In genomic region chrX:122113896-122114295, GRCh38 we compare ENCODE assay signal across 27 cellular contexts.
"Had no signal": no experiment of that assay in that cellular context is flagged by ENCODE, and none has a peak within 500 bp of the region (broad histone marks: within the 10 kb centered on the region; RNA-seq: fewer than 3 reads in every experiment).

No MANE protein-coding gene starts in this region.

- H3K36me3 Mint-ChIP-seq: natural killer cell; neural progenitor cell; stimulated activated effector memory CD8-positive, alpha-beta T cell treated with anti-CD3 and anti-CD28 coated beads, Interleukin-12 subunit alpha, Interleukin-12 subunit beta, amount 100 ng/mL, for 72 hours; stimulated activated naive B cell treated with anti-CD40 and anti-IgM and Interleukin-4, amounts not matched to agents 10 μg/mL and 1 μg/mL and 100 μg/mL, for 72 hours had no signal

- ATAC-seq: natural killer cell; psoas muscle; right cardiac atrium; right lobe of liver; stimulated activated effector memory CD8-positive, alpha-beta T cell treated with anti-CD3 and anti-CD28 coated beads, Interleukin-12 subunit alpha, Interleukin-12 subunit beta, amount 100 ng/mL, for 72 hours; stimulated activated naive B cell treated with anti-CD40 and anti-IgM and Interleukin-4, amounts not matched to agents 10 μg/mL and 1 μg/mL and 100 μg/mL, for 72 hours had no signal

- H3K4me1 Mint-ChIP-seq: natural killer cell; stimulated activated effector memory CD8-positive, alpha-beta T cell treated with anti-CD3 and anti-CD28 coated beads, Interleukin-12 subunit alpha, Interleukin-12 subunit beta, amount 100 ng/mL, for 72 hours; stimulated activated naive B cell treated with anti-CD40 and anti-IgM and Interleukin-4, amounts not matched to agents 10 μg/mL and 1 μg/mL and 100 μg/mL, for 72 hours had no signal

- H3K4me2 ChIP-seq: neural progenitor cell had no signal

- H3K36me3 ChIP-seq: neural progenitor cell, ovary, right lobe of liver, sigmoid colon, stomach, thoracic aorta, thyroid gland, tibial nerve, upper lobe of left lung, vagina had no signal

- H3K27me3 Mint-ChIP-seq: progenitor cell of endocrine pancreas; stimulated activated naive B cell treated with anti-CD40 and anti-IgM and Interleukin-4, amounts not matched to agents 10 μg/mL and 1 μg/mL and 100 μg/mL, for 72 hours; stimulated activated naive CD8-positive, alpha-beta T cell treated with anti-CD3 and anti-CD28 coated beads, Interleukin-15, Interleukin-2, amounts not matched to agents 100 ng/mL and 50 ng/mL, for 24 hours had no signal

- H3K9ac ChIP-seq: neural progenitor cell, parathyroid adenoma had no signal

- H3K27ac ChIP-seq: neural progenitor cell, ovary, parathyroid adenoma, psoas muscle, right lobe of liver, sigmoid colon, stomach, thoracic aorta, thyroid gland, tibial nerve, upper lobe of left lung, vagina had no signal

- H3K27me3 ChIP-seq: neural progenitor cell, ovary, right lobe of liver, sigmoid colon, stomach, thyroid gland, tibial nerve, upper lobe of left lung, vagina had no signal

- H3K4me1 ChIP-seq: parathyroid adenoma, psoas muscle, right lobe of liver, sigmoid colon, stomach, thyroid gland, tibial nerve, upper lobe of left lung, vagina had no signal

- H3K27ac Mint-ChIP-seq: natural killer cell; neural progenitor cell; progenitor cell of endocrine pancreas; stimulated activated effector memory CD8-positive, alpha-beta T cell treated with anti-CD3 and anti-CD28 coated beads, Interleukin-12 subunit alpha, Interleukin-12 subunit beta, amount 100 ng/mL, for 72 hours; stimulated activated naive B cell treated with anti-CD40 and anti-IgM and Interleukin-4, amounts not matched to agents 10 μg/mL and 1 μg/mL and 100 μg/mL, for 72 hours; stimulated activated naive CD8-positive, alpha-beta T cell treated with anti-CD3 and anti-CD28 coated beads, Interleukin-15, Interleukin-2, amounts not matched to agents 100 ng/mL and 50 ng/mL, for 24 hours had no signal

- H3K4me3 Mint-ChIP-seq: natural killer cell; neural progenitor cell; stimulated activated effector memory CD8-positive, alpha-beta T cell treated with anti-CD3 and anti-CD28 coated beads, Interleukin-12 subunit alpha, Interleukin-12 subunit beta, amount 100 ng/mL, for 72 hours; stimulated activated naive B cell treated with anti-CD40 and anti-IgM and Interleukin-4, amounts not matched to agents 10 μg/mL and 1 μg/mL and 100 μg/mL, for 72 hours; stimulated activated naive CD8-positive, alpha-beta T cell treated with anti-CD3 and anti-CD28 coated beads, Interleukin-15, Interleukin-2, amounts not matched to agents 100 ng/mL and 50 ng/mL, for 24 hours had no signal

- H3K4me3 ChIP-seq: neural progenitor cell, ovary, psoas muscle, right lobe of liver, sigmoid colon, stomach, thoracic aorta, thyroid gland, tibial nerve, upper lobe of left lung, vagina had no signal

- H3K9me3 ChIP-seq: ovary, psoas muscle, right lobe of liver, sigmoid colon, stomach, thoracic aorta, thyroid gland, upper lobe of left lung, vagina had no signal

- DNase-seq: natural killer cell; occipital lobe; ovary; posterior cingulate gyrus; psoas muscle; right cardiac atrium; right lobe of liver; sigmoid colon; small intestine; stimulated activated CD4-positive, alpha-beta T cell treated with anti-CD3 and anti-CD28 coated beads, Interleukin-15, amount 100 ng/mL, for 24 hours; stimulated activated CD4-positive, alpha-beta T cell treated with anti-CD3 and anti-CD28 coated beads, Interleukin-2, amount 100 ng/mL, for 24 hours; stimulated activated CD4-positive, alpha-beta T cell treated with anti-CD3 and anti-CD28 coated beads, Interleukin-2, amount 100 ng/mL, for 48 hours; stimulated activated CD4-positive, alpha-beta T cell treated with anti-CD3 and anti-CD28 coated beads, Interleukin-4, amount 100 ng/mL, for 24 hours; stimulated activated naive B cell treated with anti-CD40 and anti-IgM and Interleukin-4, amounts not matched to agents 10 μg/mL and 1 μg/mL and 100 μg/mL, for 72 hours; stimulated activated naive CD4-positive, alpha-beta T cell treated with Interleukin-2 at 50 U/mL for 16 hours; stomach; thyroid gland; trophoblast cell; upper lobe of left lung had no signal
